25 cellular contexts compared by ENCODE assay signal in the genomic region with DNA sequence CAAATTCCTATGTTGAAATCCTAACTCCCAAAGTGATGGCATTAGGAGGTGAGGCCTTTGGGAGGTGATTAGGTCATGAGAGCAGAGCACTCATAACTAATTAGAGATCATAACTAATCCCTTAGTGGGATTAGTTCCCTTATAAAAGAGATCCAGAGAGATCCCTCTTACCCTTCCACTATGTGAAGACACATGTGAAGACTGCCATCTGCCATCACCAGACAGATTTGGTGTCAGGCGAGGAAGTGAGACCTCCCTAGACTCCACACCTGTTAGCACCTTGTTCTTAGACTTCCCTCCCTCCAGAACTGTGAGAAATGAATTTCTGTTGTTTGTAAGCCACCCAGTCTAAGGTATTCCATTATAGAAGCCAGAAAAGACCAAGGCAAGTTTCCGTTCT.
A peak's percentile ranks its signal among the peaks of the same experiment; 100 is the strongest.
DNase-seq lines count a peak whose midpoint lies in the region; ATAC-seq and TF ChIP-seq lines count a peak whose summit lies in the region.
"Had no signal": no experiment of that assay in that cellular context is flagged by ENCODE, and none has a peak within 500 bp of the region (broad histone marks: within the 10 kb centered on the region; RNA-seq: fewer than 3 reads in every experiment).

No MANE protein-coding gene starts in this region.

- no peaks in the 10 kb centered on the region for H3K27me3 ChIP-seq in SJCRH30

- no peaks in the 10 kb centered on the region for H3K36me3 ChIP-seq in SJCRH30

- DNase-seq in DMS 273 (lab: John Stamatoyannopoulos, UW; ENCODE audit: unreplicated experiment) (peak; percentile 4), DMS 273 treated with DMSO at 0.1 percent for 48 hours (lab: John Stamatoyannopoulos, UW) (no peak), SJCRH30 (peak; percentile 75 to 90), epithelial cell of prostate (ENCODE audit: low read depth, low spot score) (no peak), retinal pigment epithelial cell (ENCODE audit: low read depth) (peak; percentile 4)
- DNase-seq: GDM1, Kasumi-1, MV-4-11, NCI-H1105, NCI-H1436 treated with DMSO at 0.1 percent for 48 hours, NCI-H187 treated with DMSO at 0.1 percent for 48 hours, NCI-H2171 treated with DMSO at 0.1 percent for 48 hours, NCI-H345, NCI-H510A treated with DMSO at 0.1 percent for 48 hours, NCI-H774, Right ventricle myocardium superior, RPMI8226, SW 1271 had no signal

- H3K27ac ChIP-seq in SJCRH30 (peak overlapping the region; percentile 95), epithelial cell of prostate (peak overlapping the region; percentile 40)
- H3K27ac ChIP-seq: 22Rv1 had no signal

- H3K4me1 ChIP-seq in SJCRH30 = peaks cover 43% of the 10 kb centered on the region

- H3K4me3 ChIP-seq in SJCRH30 (no peak overlapping the region), retinal pigment epithelial cell (ENCODE audit: low read length) (no peak overlapping the region)
- H3K4me3 ChIP-seq: GM12878, K562 had no signal

- no peak for TF ChIP-seq CTCF in retinal pigment epithelial cell (conservative IDR thresholded peaks at IDR 0.05; ENCODE audit: low read depth, low read length)

- no peak for ATAC-seq in GM19452 (IDR thresholded peaks at IDR 0.05; ENCODE audit: unreplicated experiment)
- no peak for ATAC-seq in GM21423 (IDR thresholded peaks at IDR 0.05; ENCODE audit: unreplicated experiment)
- ATAC-seq in HG02970 (IDR thresholded peaks at IDR 0.05; ENCODE audit: low FRiP score, unreplicated experiment) = no peak
- ATAC-seq: GM12878, HCT116, K562 had no signal

- H3K9me3 ChIP-seq in SJCRH30 (replicated peaks) = peaks cover 16% of the 10 kb centered on the region

Comparison
In these comparisons a context has a peak if more than half of its experiments do, and no peak if none do; other contexts are left out.
1. DNase-seq: peak in DMS 273 (single experiment), SJCRH30 (2 of 2) and retinal pigment epithelial cell (single experiment); none in DMS 273 treated with DMSO at 0.1 percent for 48 hours (single experiment) and epithelial cell of prostate (single experiment).